Comparison of ENCODE assay signal across 31 cellular contexts in the genomic region with DNA sequence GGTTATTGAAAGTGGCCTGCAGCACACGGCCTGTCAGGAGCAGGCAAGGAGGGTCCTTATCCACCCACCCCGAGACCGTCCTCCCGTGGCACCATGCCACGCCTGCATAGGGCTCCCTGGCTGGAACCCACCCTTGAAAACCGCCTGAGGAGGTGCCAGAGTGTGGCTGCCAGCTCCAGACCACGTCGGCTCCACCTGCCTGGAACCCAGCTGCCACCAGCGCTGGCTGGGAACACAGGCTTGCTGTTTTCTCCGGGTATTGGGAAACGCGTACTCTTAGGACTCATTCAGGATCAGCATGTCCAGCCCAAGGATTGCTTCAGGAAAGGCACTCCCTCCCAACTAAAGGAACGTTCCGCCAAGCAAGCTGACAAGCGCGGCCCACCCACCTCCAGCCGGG. TPM values are rescaled to one million over a fixed set of nuclear protein-coding genes. Genes with fewer than 3 reads are reported as not detected.
DNase-seq lines count a peak whose midpoint lies in the region; ATAC-seq and TF ChIP-seq lines count a peak whose summit lies in the region.
"Had no signal": no experiment of that assay in that cellular context is flagged by ENCODE, and none has a peak within 500 bp of the region (broad histone marks: within the 10 kb centered on the region; RNA-seq: fewer than 3 reads in every experiment).

No MANE protein-coding gene starts in this region.

- no peaks in the 10 kb centered on the region for H3K27me3 ChIP-seq in cardiac muscle cell
- H3K27me3 ChIP-seq in left ventricle myocardium inferior (ENCODE audit: low read depth) = no peaks in the 10 kb centered on the region
- no peaks in the 10 kb centered on the region for H3K27me3 ChIP-seq in RWPE2 (ENCODE audit: insufficient read depth, poor library complexity, severe bottlenecking)
- H3K27me3 ChIP-seq in Karpas-422 (ENCODE audit: low read length) = no peaks in the 10 kb centered on the region
- H3K27me3 ChIP-seq: esophagus squamous epithelium, foreskin keratinocyte, heart right ventricle, neutrophil, stomach, thyroid gland, uterus had no signal

- no peak overlapping the region for H3K4me2 ChIP-seq in Karpas-422 (ENCODE audit: low read depth, low read length, poor library complexity, severe bottlenecking)

- no peak overlapping the region for H2AFZ ChIP-seq in Karpas-422 (ENCODE audit: low read length)

- no peaks in the 10 kb centered on the region for H3K4me1 ChIP-seq in cardiac muscle cell (ENCODE audit: low read depth)
- peaks cover 15% of the 10 kb centered on the region for H3K4me1 ChIP-seq in left ventricle myocardium inferior
- H3K4me1 ChIP-seq in RWPE2 (ENCODE audit: insufficient read depth, poor library complexity, severe bottlenecking) = no peaks in the 10 kb centered on the region
- H3K4me1 ChIP-seq in Karpas-422 (ENCODE audit: low read length) = no peaks in the 10 kb centered on the region; the same call in 1 of the 2 replicates
- H3K4me1 ChIP-seq: foreskin keratinocyte, uterus had no signal

- no peaks in the 10 kb centered on the region for H4K20me1 ChIP-seq in Karpas-422 (ENCODE audit: insufficient read depth, low read depth, low read length)

- H3K9ac ChIP-seq in Karpas-422 (ENCODE audit: low read length) = no peak overlapping the region

- H3K27ac ChIP-seq in cardiac muscle cell (peak overlapping the region; percentile 42), left ventricle myocardium inferior (replicated peaks) (no peak overlapping the region), RWPE2 (ENCODE audit: poor library complexity, severe bottlenecking) (no peak overlapping the region), Karpas-422 (ENCODE audit: low read length) (no peak overlapping the region)
- H3K27ac ChIP-seq: esophagus squamous epithelium, foreskin keratinocyte, heart right ventricle, HL-60, neutrophil, stomach, thyroid gland, uterus had no signal

- H3K9me3 ChIP-seq in cardiac muscle cell (ENCODE audit: low read depth) (no peaks in the 10 kb centered on the region), left ventricle myocardium inferior (replicated peaks) (no peaks in the 10 kb centered on the region), RWPE2 (ENCODE audit: severe bottlenecking) (no peaks in the 10 kb centered on the region), Karpas-422 (ENCODE audit: low read length) (no peaks in the 10 kb centered on the region)
- H3K9me3 ChIP-seq: esophagus squamous epithelium, heart right ventricle, neutrophil, stomach, thyroid gland, uterus had no signal

- peaks cover 4% of the 10 kb centered on the region for H3K79me2 ChIP-seq in Karpas-422 (ENCODE audit: low read length)

- TF ChIP-seq CTCF in cardiac muscle cell (IDR thresholded peaks at IDR 0.05; ENCODE audit: low read depth, low read length) (no peak), left ventricle myocardium inferior (IDR thresholded peaks at IDR 0.05; ENCODE audit: borderline replicate concordance) (no peak), RWPE2 (IDR thresholded peaks at IDR 0.05; ENCODE audit: poor library complexity, severe bottlenecking) (no peak), epithelial cell of esophagus (IDR thresholded peaks at IDR 0.05; ENCODE audit: insufficient read depth, low read depth, low read length, missing control alignments) (no peak), GM20000 (IDR thresholded peaks at IDR 0.05; ENCODE audit: extremely low read depth, missing control alignments) (no peak)

- no peak overlapping the region for H3K4me3 ChIP-seq in cardiac muscle cell
- H3K4me3 ChIP-seq in left ventricle myocardium inferior = no peak overlapping the region
- H3K4me3 ChIP-seq in RWPE2 (ENCODE audit: severe bottlenecking) = no peak overlapping the region
- no peak overlapping the region for H3K4me3 ChIP-seq in epithelial cell of esophagus (ENCODE audit: low read length)
- H3K4me3 ChIP-seq in Karpas-422 (ENCODE audit: low read length) = no peak overlapping the region
- H3K4me3 ChIP-seq: esophagus squamous epithelium, heart right ventricle, stomach, thyroid gland, uterus had no signal

- H3K36me3 ChIP-seq in cardiac muscle cell = peaks cover 7% of the 10 kb centered on the region
- H3K36me3 ChIP-seq in left ventricle myocardium inferior = peaks cover 24% of the 10 kb centered on the region
- H3K36me3 ChIP-seq in RWPE2 (ENCODE audit: low read depth) = peaks cover 27% of the 10 kb centered on the region
- H3K36me3 ChIP-seq in Karpas-422 (ENCODE audit: insufficient read depth, low read length) = 0 out of 2 replicates have a peak, but pooled peaks cover 3% of the 10 kb centered on the region
- H3K36me3 ChIP-seq: uterus had no signal

- 0 out of 3 replicates have a peak, but pooled peaks have one; percentile 12 for ATAC-seq in RWPE2 (ENCODE audit: low read depth)
- ATAC-seq: activated CD4-positive, CD25-positive, alpha-beta regulatory T cell treated with anti-CD3 and anti-CD28 coated beads, Interleukin-2, amount 50 U/mL, for 24 hours; foreskin keratinocyte; sciatic nerve had no signal

- DNase-seq in cardiac muscle cell (ENCODE audit: low read depth in 1 of 2, low spot score in 1 of 2) (no peak), left ventricle myocardium inferior (no peak), RWPE2 (ENCODE audit: low spot score) (no peak), epithelial cell of esophagus (ENCODE audit: low read depth) (peak; percentile 27), SIG-M5 (lab: John Stamatoyannopoulos, UW) (no peak), Karpas-422 (no peak), GM20000 (ENCODE audit: low spot score) (no peak)
- DNase-seq: activated CD4-positive, alpha-beta T cell treated with anti-CD3 and anti-CD28 coated beads, Interleukin-2, amount 50 U/mL, for 4 hours; activated gamma-delta T cell treated with Interleukin-2 at 50 U/mL for 16 hours; activated naive CD8-positive, alpha-beta T cell treated with anti-CD3 and anti-CD28 coated beads, Interleukin-2, amount 10 ng/mL, durations not matched to agents 7 days and 5 days; activated T-cell treated with anti-CD3 and anti-CD28 coated beads, Interleukin-2, amount 50 U/mL, for 48 hours; esophagus squamous epithelium; foreskin keratinocyte; heart right ventricle; midbrain; naive B cell; NCI-H1436 treated with DMSO at 0.1 percent for 48 hours; NCI-H2081 treated with DMSO at 0.1 percent for 48 hours; stimulated activated CD8-positive, alpha-beta memory T cell treated with anti-CD3 and anti-CD28 coated beads, Interleukin-4, amount 100 ng/mL, for 48 hours; stomach; T-helper 2 cell; thyroid gland; uterus had no signal

- intact Hi-C loops in left ventricle myocardium inferior (cut with micrococcal nuclease) = no loop called here

- H3K9me2 ChIP-seq in Karpas-422 (replicated peaks; ENCODE audit: insufficient read depth, low read length) = no peaks in the 10 kb centered on the region

RNA-seq across cellular contexts. Expression of a gene that starts 6.7 kb away (rescaled TPM):
- total RNA-seq in cardiac muscle cell (44.3 and 58.3 TPM in 2 replicates), left ventricle myocardium inferior (9.0 TPM)
- polyA plus RNA-seq in cardiac muscle cell = 92.0 and 109 TPM in 2 replicates
- total RNA-seq in Karpas-422 (2014; rRNA removed; shearing (Covaris generic); ENCODE audit: low replicate concordance) = 22.4 and 40.7 TPM in 2 replicates

RNA-seq across cellular contexts. Expression of a gene that starts 6.9 kb away (rescaled TPM):
- total RNA-seq in cardiac muscle cell = 86.1 and 107 TPM in 2 replicates
- 108 and 109 TPM in 2 replicates for polyA plus RNA-seq in cardiac muscle cell
- 50.5 TPM for total RNA-seq in left ventricle myocardium inferior
- 57.2 and 90.1 TPM in 2 replicates for total RNA-seq in Karpas-422 (2014; rRNA removed; shearing (Covaris generic); ENCODE audit: low replicate concordance)

RNA-seq across cellular contexts. Expression of a gene that starts 10.4 kb away (rescaled TPM):
- total RNA-seq in cardiac muscle cell (16.9 and 20.1 TPM in 2 replicates), left ventricle myocardium inferior (5.6 TPM)
- polyA plus RNA-seq in cardiac muscle cell = 23.2 and 23.4 TPM in 2 replicates
- 8.1 and 31.9 TPM in 2 replicates for total RNA-seq in Karpas-422 (2014; rRNA removed; shearing (Covaris generic); ENCODE audit: low replicate concordance)

RNA-seq across cellular contexts. Expression of a gene that starts 10.5 kb away (rescaled TPM):
- total RNA-seq in cardiac muscle cell (100 and 130 TPM in 2 replicates), left ventricle myocardium inferior (18.4 TPM)
- polyA plus RNA-seq in cardiac muscle cell = 85.5 and 104 TPM in 2 replicates
- total RNA-seq in Karpas-422 (2014; rRNA removed; shearing (Covaris generic); ENCODE audit: low replicate concordance) = 78.7 and 122 TPM in 2 replicates

RNA-seq across cellular contexts. Expression of a gene that starts 20.6 kb away (rescaled TPM):
- total RNA-seq in cardiac muscle cell = 0.32 and 1.8 TPM in 2 replicates
- 0.85 and 2.3 TPM in 2 replicates for polyA plus RNA-seq in cardiac muscle cell
- not detected for total RNA-seq in left ventricle myocardium inferior
- 1.6 and 2.7 TPM in 2 replicates for total RNA-seq in Karpas-422 (2014; rRNA removed; shearing (Covaris generic); ENCODE audit: low replicate concordance)
- total RNA-seq: astrocyte, esophagus squamous epithelium, foreskin keratinocyte, H4, RPMI7951, sciatic nerve, thyroid gland had no signal
- polyA plus RNA-seq: keratinocyte had no signal
